Comparison of ENCODE assay signal across 10 cellular contexts in the genomic region with DNA sequence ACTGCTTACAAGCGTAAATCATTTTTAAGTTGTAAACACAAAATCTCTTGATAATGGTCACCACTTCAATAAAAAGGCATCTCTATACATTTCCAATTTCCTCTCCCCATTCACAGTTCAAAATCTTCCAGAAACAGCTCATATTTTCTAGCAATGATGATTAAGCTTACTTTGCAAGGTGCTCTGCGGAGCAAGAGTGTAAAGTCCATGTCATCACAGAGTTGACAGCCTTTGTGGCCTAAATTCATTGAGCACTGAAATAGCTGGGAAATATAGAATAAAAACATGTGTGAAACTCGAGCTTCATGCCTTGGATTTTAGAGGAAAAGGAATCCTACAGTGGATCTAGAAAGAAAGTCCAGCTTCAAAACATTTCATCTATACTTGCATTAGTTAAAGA. TPM values are rescaled to one million over a fixed set of nuclear protein-coding genes. Genes with fewer than 3 reads are reported as not detected.
"Had no signal": no experiment of that assay in that cellular context is flagged by ENCODE, and none has a peak within 500 bp of the region (broad histone marks: within the 10 kb centered on the region; RNA-seq: fewer than 3 reads in every experiment).

No MANE protein-coding gene starts in this region.

- H3K4me3 ChIP-seq: GM23248, HAP-1 had no signal

- H3K4me1 Mint-ChIP-seq: IgD-negative memory B cell had no signal

- H3K4me3 Mint-ChIP-seq: HFFc6, IgD-negative memory B cell had no signal

- H3K9ac ChIP-seq: GM23248, KMS-11 had no signal

- DNase-seq: GM23248, H7, HFFc6, KBM-7 had no signal

- H3K9me3 ChIP-seq: HAP-1 had no signal

- H3K36me3 Mint-ChIP-seq: IgD-negative memory B cell had no signal

- H3K4me2 ChIP-seq: KMS-11 had no signal

- FAIRE-seq: HTR-8/SVneo had no signal

- H2AFZ ChIP-seq: GM23248 had no signal

- H3K36me3 ChIP-seq: HAP-1 had no signal

- H3K27me3 Mint-ChIP-seq: IgD-negative memory B cell had no signal

- H3K27ac Mint-ChIP-seq: HFFc6, IgD-negative memory B cell had no signal

- ATAC-seq: HCT116 had no signal

- H3K27ac ChIP-seq: GM23248, KMS-11 had no signal

RNA-seq across cellular contexts. Expression of gene ARPP21, which starts 41.8 kb away (rescaled TPM):
- total RNA-seq: GM23248, H7, HFFc6, HT-29 had no signal
- polyA plus RNA-seq: GM23248, IgD-negative memory B cell had no signal
